1 cellular context compared by ENCODE assay signal in the genomic region with DNA sequence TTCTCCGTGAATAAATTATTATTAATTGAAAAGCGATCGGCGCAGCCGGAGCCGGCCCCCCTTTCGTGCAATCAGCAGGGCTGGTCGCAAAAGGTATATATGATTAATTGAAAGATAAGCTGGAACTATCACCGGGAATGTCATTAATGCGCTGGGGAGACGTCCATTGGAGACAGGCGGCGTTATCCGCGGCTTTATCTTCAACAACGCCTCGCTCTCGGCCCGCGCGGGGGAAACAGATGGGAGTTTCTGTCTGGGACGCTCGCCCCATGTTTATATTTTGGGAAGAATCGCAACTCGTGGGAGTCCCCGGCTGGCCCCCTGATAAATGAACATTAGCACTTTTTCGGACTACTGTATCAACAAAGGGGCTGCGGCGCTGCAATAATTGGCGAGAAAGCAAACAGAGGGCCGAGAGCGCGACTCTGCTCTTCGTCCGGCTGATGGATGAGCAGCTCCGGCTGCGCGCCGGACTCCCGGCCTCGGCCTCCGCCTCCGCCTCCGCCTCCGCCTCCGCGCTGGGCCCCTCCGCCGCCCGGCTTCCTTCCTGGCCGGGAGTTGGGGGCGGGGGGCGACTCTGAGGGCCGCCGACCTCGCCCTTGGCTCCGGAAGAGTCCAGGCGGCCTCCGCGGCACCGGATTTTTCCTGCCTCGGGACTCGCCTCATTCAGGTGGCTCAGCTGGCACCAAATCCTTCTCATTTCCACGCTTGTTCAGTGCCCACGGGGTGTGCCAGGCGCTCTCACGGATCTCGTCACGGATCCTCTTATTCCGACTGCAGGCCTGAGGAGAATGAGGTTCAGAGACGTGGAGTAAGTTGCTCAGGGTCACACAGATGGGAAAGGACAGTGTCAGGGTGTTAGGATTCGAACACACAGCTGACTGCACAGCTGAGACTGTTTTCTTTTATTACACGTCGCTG.
TF ChIP-seq lines count a peak whose summit lies in the region.

No MANE protein-coding gene starts in this region.

TF ChIP-seq in H1, 55 proteins besides CTCF, POLR2A, EP300 and RAD21 (continued from another document):
- TF ChIP-seq, protein P1, sequence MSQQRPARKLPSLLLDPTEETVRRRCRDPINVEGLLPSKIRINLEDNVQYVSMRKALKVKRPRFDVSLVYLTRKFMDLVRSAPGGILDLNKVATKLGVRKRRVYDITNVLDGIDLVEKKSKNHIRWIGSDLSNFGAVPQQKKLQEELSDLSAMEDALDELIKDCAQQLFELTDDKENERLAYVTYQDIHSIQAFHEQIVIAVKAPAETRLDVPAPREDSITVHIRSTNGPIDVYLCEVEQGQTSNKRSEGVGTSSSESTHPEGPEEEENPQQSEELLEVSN (IDR thresholded peaks at IDR 0.05) = no peak
- TF ChIP-seq KDM1A (IDR thresholded peaks at IDR 0.05; ENCODE audit: borderline replicate concordance, low read length) (peak; percentile 16; the same call in 1 of the 2 replicates), CHD2 (IDR thresholded peaks at IDR 0.05; ENCODE audit: low read length) (no peak), CBX8 (IDR thresholded peaks at IDR 0.05; ENCODE audit: borderline replicate concordance, low read depth, low read length) (0 out of 2 replicates have a peak, but pooled peaks have one; percentile 62), SUZ12 (IDR thresholded peaks at IDR 0.05; ENCODE audit: low read length) (peak; percentile 96), SRF (IDR thresholded peaks at IDR 0.05; ENCODE audit: low read depth, low read length) (no peak), EGR1 (IDR thresholded peaks at IDR 0.05; ENCODE audit: borderline replicate concordance, low read depth, low read length) (peak; percentile 84), SP2 (IDR thresholded peaks at IDR 0.05; ENCODE audit: low read length) (no peak), GTF2F1 (IDR thresholded peaks at IDR 0.05; ENCODE audit: borderline replicate concordance, low read depth, low read length) (no peak), EZH2 (IDR thresholded peaks at IDR 0.05; ENCODE audit: low read depth, low read length, severe bottlenecking) (peak; percentile 94), RNF2 (IDR thresholded peaks at IDR 0.05; ENCODE audit: borderline replicate concordance, low read depth, low read length, missing control alignments, poor library complexity, severe bottlenecking) (peak; percentile 93)
